Comparison of ENCODE assay signal across 1 cellular context in the genomic region with DNA sequence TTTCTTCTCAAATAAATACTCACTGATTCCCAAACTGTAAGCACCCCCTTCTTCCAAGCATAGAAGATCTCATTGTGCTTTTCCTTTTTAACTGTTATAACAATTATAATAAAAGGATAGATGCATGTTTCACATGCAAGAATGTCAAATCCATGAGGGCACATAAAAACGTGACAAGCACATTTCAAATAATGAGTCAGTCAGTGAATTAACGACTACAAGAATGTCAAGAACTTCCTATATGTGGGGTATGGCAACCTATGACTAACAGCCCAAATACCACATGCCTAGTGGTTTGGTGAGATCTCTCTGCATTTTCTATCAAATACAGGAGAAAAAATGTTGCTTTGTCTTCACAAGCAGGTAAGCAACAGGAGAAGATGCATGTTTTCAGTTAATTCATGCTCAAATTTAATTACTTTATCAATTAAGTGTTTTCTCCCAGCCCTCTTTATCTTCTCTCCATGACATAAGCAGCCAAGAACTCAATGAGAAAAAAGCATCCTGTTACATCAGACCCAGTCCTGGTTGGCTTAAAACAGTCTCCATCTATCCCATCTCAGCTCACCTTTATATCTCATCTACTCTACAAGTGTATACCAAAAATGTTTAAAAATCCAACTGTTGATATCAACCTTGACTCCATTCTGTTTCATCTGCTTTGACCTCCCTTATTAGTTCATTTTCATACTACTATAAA.
TF ChIP-seq lines count a peak whose summit lies in the region.

No MANE protein-coding gene starts in this region.

TF ChIP-seq in HCT116, 20 proteins besides CTCF, POLR2A, EP300 and RAD21 (continued from another document):
- no peak for TF ChIP-seq TCF7L2 (IDR thresholded peaks at IDR 0.05; ENCODE audit: borderline replicate concordance, extremely low read depth, insufficient read depth, insufficient read length)
- no peak for TF ChIP-seq FOSL1 (IDR thresholded peaks at IDR 0.05; ENCODE audit: low read depth)
- 0 out of 2 replicates have a peak, but pooled peaks have one; percentile 10 for TF ChIP-seq JUND (IDR thresholded peaks at IDR 0.05)
- no peak for TF ChIP-seq POLR2AphosphoS5 (IDR thresholded peaks at IDR 0.05; ENCODE audit: low read depth, low read length)
- TF ChIP-seq, protein P1, sequence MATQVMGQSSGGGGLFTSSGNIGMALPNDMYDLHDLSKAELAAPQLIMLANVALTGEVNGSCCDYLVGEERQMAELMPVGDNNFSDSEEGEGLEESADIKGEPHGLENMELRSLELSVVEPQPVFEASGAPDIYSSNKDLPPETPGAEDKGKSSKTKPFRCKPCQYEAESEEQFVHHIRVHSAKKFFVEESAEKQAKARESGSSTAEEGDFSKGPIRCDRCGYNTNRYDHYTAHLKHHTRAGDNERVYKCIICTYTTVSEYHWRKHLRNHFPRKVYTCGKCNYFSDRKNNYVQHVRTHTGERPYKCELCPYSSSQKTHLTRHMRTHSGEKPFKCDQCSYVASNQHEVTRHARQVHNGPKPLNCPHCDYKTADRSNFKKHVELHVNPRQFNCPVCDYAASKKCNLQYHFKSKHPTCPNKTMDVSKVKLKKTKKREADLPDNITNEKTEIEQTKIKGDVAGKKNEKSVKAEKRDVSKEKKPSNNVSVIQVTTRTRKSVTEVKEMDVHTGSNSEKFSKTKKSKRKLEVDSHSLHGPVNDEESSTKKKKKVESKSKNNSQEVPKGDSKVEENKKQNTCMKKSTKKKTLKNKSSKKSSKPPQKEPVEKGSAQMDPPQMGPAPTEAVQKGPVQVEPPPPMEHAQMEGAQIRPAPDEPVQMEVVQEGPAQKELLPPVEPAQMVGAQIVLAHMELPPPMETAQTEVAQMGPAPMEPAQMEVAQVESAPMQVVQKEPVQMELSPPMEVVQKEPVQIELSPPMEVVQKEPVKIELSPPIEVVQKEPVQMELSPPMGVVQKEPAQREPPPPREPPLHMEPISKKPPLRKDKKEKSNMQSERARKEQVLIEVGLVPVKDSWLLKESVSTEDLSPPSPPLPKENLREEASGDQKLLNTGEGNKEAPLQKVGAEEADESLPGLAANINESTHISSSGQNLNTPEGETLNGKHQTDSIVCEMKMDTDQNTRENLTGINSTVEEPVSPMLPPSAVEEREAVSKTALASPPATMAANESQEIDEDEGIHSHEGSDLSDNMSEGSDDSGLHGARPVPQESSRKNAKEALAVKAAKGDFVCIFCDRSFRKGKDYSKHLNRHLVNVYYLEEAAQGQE (IDR thresholded peaks at IDR 0.05; ENCODE audit: low read depth) = no peak
